ENCODE assay signal across 1 cellular context in genomic region chr11:46120361-46120710, GRCh38.
TF ChIP-seq lines count a peak whose summit lies in the region.

No MANE protein-coding gene starts in this region.

TF ChIP-seq in GM23338, 12 proteins besides CTCF, POLR2A, EP300 and RAD21 (continued from another document):
- TF ChIP-seq ETS1 (IDR thresholded peaks at IDR 0.05) (no peak), NANOG (IDR thresholded peaks at IDR 0.05; ENCODE audit: borderline replicate concordance) (no peak), POLR2AphosphoS5 (IDR thresholded peaks at IDR 0.05; ENCODE audit: low read depth) (no peak), ZNF114 (CRISPR knock-in tag; IDR thresholded peaks at IDR 0.05) (no peak), CREB1 (CRISPR knock-in tag; IDR thresholded peaks at IDR 0.05; ENCODE audit: low read depth) (no peak), REST (IDR thresholded peaks at IDR 0.05; ENCODE audit: unreplicated experiment) (no peak)
